ENCODE assay signal across 1 cellular context in genomic region chr3:143514874-143515273, GRCh38.
TF ChIP-seq lines count a peak whose summit lies in the region.

No MANE protein-coding gene starts in this region.

TF ChIP-seq in GM23338, 12 proteins besides CTCF, POLR2A, EP300 and RAD21 (continued from another document):
- TF ChIP-seq ZNF462 (CRISPR knock-in tag; IDR thresholded peaks at IDR 0.05), result no peak
- TF ChIP-seq ZNF331 (CRISPR knock-in tag; IDR thresholded peaks at IDR 0.05; ENCODE audit: low read depth), result no peak
- no peak for TF ChIP-seq CREB1 (CRISPR knock-in tag; IDR thresholded peaks at IDR 0.05; ENCODE audit: low read depth)
- no peak for TF ChIP-seq EZH2phosphoT487 (IDR thresholded peaks at IDR 0.05; ENCODE audit: unreplicated experiment)
